In genomic region chr2:176595986-176596385, GRCh38 we compare ENCODE assay signal across 15 cellular contexts.
"Had no signal": no experiment of that assay in that cellular context is flagged by ENCODE, and none has a peak within 500 bp of the region (broad histone marks: within the 10 kb centered on the region; RNA-seq: fewer than 3 reads in every experiment).

No MANE protein-coding gene starts in this region.

- H3K27me3 ChIP-seq: cardiac muscle cell, testis had no signal

- H3K36me3 ChIP-seq: cardiac muscle cell had no signal

- H3K4me1 Mint-ChIP-seq: activated CD8-positive, alpha-beta memory T cell treated with anti-CD3 and anti-CD28 coated beads, Interleukin-2, amount 10 ng/mL, durations not matched to agents 7 days and 5 days; immature natural killer cell had no signal

- DNase-seq: activated CD4-positive, alpha-beta T cell treated with anti-CD3 and anti-CD28 coated beads, Interleukin-2, amount 50 U/mL, for 48 hours; activated CD4-positive, CD25-positive, alpha-beta regulatory T cell treated with anti-CD3 and anti-CD28 coated beads, Interleukin-2, amount 50 U/mL, for 72 hours; activated CD8-positive, alpha-beta memory T cell treated with anti-CD3 and anti-CD28 coated beads, Interleukin-2, amount 10 ng/mL, durations not matched to agents 7 days and 5 days; activated gamma-delta T cell; activated T-cell treated with anti-CD3 and anti-CD28 coated beads, Interleukin-2, amount 50 U/mL, for 24 hours; effector CD4-positive, alpha-beta T cell; immature natural killer cell; stimulated activated CD4-positive, alpha-beta T cell treated with anti-CD3 and anti-CD28 coated beads, Interleukin-4, amount 100 ng/mL, for 24 hours; T-helper 9 cell; testis had no signal

- H3K27ac ChIP-seq: cardiac muscle cell, testis had no signal

- H3K36me3 Mint-ChIP-seq: activated CD8-positive, alpha-beta memory T cell treated with anti-CD3 and anti-CD28 coated beads, Interleukin-2, amount 10 ng/mL, durations not matched to agents 7 days and 5 days; activated naive CD8-positive, alpha-beta T cell; immature natural killer cell; natural killer cell treated with Interleukin-12 subunit alpha and Interleukin-12 subunit beta and Interleukin-15 and Interleukin-18, amount 100 ng/mL, for 72 hours had no signal

- ATAC-seq: activated CD8-positive, alpha-beta memory T cell treated with anti-CD3 and anti-CD28 coated beads, Interleukin-2, amount 10 ng/mL, durations not matched to agents 7 days and 5 days; natural killer cell treated with Interleukin-12 subunit alpha and Interleukin-12 subunit beta and Interleukin-15 and Interleukin-18, amount 100 ng/mL, for 72 hours had no signal

- H3K9me3 ChIP-seq: testis had no signal

- H3K4me3 ChIP-seq: cardiac muscle cell, testis had no signal

- H3K27ac Mint-ChIP-seq: activated CD8-positive, alpha-beta memory T cell treated with anti-CD3 and anti-CD28 coated beads, Interleukin-2, amount 10 ng/mL, durations not matched to agents 7 days and 5 days; activated naive CD8-positive, alpha-beta T cell; activated T-cell treated with anti-CD3 and anti-CD28 coated beads, Interleukin-2, amount 50 U/mL, for 24 hours; natural killer cell treated with Interleukin-12 subunit alpha and Interleukin-12 subunit beta and Interleukin-15 and Interleukin-18, amount 100 ng/mL, for 72 hours; stimulated activated naive CD8-positive, alpha-beta T cell treated with anti-CD3 and anti-CD28 coated beads, Interleukin-15, Interleukin-2, amounts not matched to agents 100 ng/mL and 50 ng/mL, for 24 hours had no signal

- H3K4me1 ChIP-seq: testis had no signal

- FAIRE-seq: colon had no signal

- H3K4me3 Mint-ChIP-seq: activated CD8-positive, alpha-beta memory T cell treated with anti-CD3 and anti-CD28 coated beads, Interleukin-2, amount 10 ng/mL, durations not matched to agents 7 days and 5 days; activated naive CD8-positive, alpha-beta T cell; activated T-cell treated with anti-CD3 and anti-CD28 coated beads, Interleukin-2, amount 50 U/mL, for 24 hours; immature natural killer cell; natural killer cell treated with Interleukin-12 subunit alpha and Interleukin-12 subunit beta and Interleukin-15 and Interleukin-18, amount 100 ng/mL, for 72 hours; stimulated activated naive CD8-positive, alpha-beta T cell treated with anti-CD3 and anti-CD28 coated beads, Interleukin-15, Interleukin-2, amounts not matched to agents 100 ng/mL and 50 ng/mL, for 24 hours had no signal

- H3K9me3 Mint-ChIP-seq: activated T-cell treated with anti-CD3 and anti-CD28 coated beads, Interleukin-2, amount 50 U/mL, for 24 hours; immature natural killer cell; natural killer cell treated with Interleukin-12 subunit alpha and Interleukin-12 subunit beta and Interleukin-15 and Interleukin-18, amount 100 ng/mL, for 72 hours; stimulated activated naive CD8-positive, alpha-beta T cell treated with anti-CD3 and anti-CD28 coated beads, Interleukin-15, Interleukin-2, amounts not matched to agents 100 ng/mL and 50 ng/mL, for 24 hours had no signal
